16 cellular contexts compared by ENCODE assay signal in genomic region chr10:62072901-62073300, GRCh38.
DNase-seq lines count a peak whose midpoint lies in the region; ATAC-seq and TF ChIP-seq lines count a peak whose summit lies in the region.
"Had no signal": no experiment of that assay in that cellular context is flagged by ENCODE, and none has a peak within 500 bp of the region (broad histone marks: within the 10 kb centered on the region; RNA-seq: fewer than 3 reads in every experiment).

No MANE protein-coding gene starts in this region.

- no peak overlapping the region for H3K4me3 Mint-ChIP-seq in activated CD8-positive, alpha-beta T cell treated with anti-CD3 and anti-CD28 coated beads for 36 hours
- no peak overlapping the region for H3K4me3 Mint-ChIP-seq in activated CD8-positive, alpha-beta T cell treated with anti-CD3 and anti-CD28 coated beads, Interleukin-2, amount 10 ng/mL, durations not matched to agents 7 days and 5 days
- H3K4me3 Mint-ChIP-seq in T-helper 17 cell = peak overlapping the region; percentile 75
- H3K4me3 Mint-ChIP-seq in stimulated activated memory B cell treated with anti-CD40 and anti-IgM and Interleukin-4, amounts not matched to agents 10 μg/mL and 1 μg/mL and 100 μg/mL, for 72 hours = no peak overlapping the region
- H3K4me3 Mint-ChIP-seq in immature natural killer cell = no peak overlapping the region
- H3K4me3 Mint-ChIP-seq: GM23338 had no signal

- H3K27me3 Mint-ChIP-seq in activated CD8-positive, alpha-beta T cell treated with anti-CD3 and anti-CD28 coated beads for 36 hours = no peaks in the 10 kb centered on the region
- no peaks in the 10 kb centered on the region for H3K27me3 Mint-ChIP-seq in activated CD8-positive, alpha-beta T cell treated with anti-CD3 and anti-CD28 coated beads, Interleukin-2, amount 10 ng/mL, durations not matched to agents 7 days and 5 days (ENCODE audit: low read depth)
- no peaks in the 10 kb centered on the region for H3K27me3 Mint-ChIP-seq in T-helper 17 cell
- H3K27me3 Mint-ChIP-seq in stimulated activated memory B cell treated with anti-CD40 and anti-IgM and Interleukin-4, amounts not matched to agents 10 μg/mL and 1 μg/mL and 100 μg/mL, for 72 hours = no peaks in the 10 kb centered on the region
- peaks cover 0 to 2% (median 0%) of the 10 kb centered on the region in 3 donors for H3K27me3 Mint-ChIP-seq in immature natural killer cell (ENCODE audit: low read depth in 3 of 3)

- no peak for TF ChIP-seq CTCF in activated CD8-positive, alpha-beta T cell treated with anti-CD3 and anti-CD28 coated beads for 36 hours (IDR thresholded peaks at IDR 0.05)

- peaks cover 3% of the 10 kb centered on the region for H3K36me3 ChIP-seq in endocrine pancreas (ENCODE audit: control insufficient read depth, insufficient read depth, low read length)
- H3K36me3 ChIP-seq: neutrophil had no signal

- H3K9ac ChIP-seq in endocrine pancreas (ENCODE audit: control insufficient read depth, insufficient read depth, low read length) = no peak overlapping the region

- peaks cover 13% of the 10 kb centered on the region for H3K4me1 ChIP-seq in endocrine pancreas (ENCODE audit: control insufficient read depth, insufficient read depth, low read length)

- H3K36me3 Mint-ChIP-seq in activated CD8-positive, alpha-beta T cell treated with anti-CD3 and anti-CD28 coated beads for 36 hours (ENCODE audit: low read depth) = peaks cover 78% of the 10 kb centered on the region
- peaks cover 80% of the 10 kb centered on the region for H3K36me3 Mint-ChIP-seq in activated CD8-positive, alpha-beta T cell treated with anti-CD3 and anti-CD28 coated beads, Interleukin-2, amount 10 ng/mL, durations not matched to agents 7 days and 5 days (ENCODE audit: low read depth)
- H3K36me3 Mint-ChIP-seq in T-helper 17 cell (ENCODE audit: low read depth) (peaks cover 8% of the 10 kb centered on the region), immature natural killer cell (peaks cover 29 to 59% (median 38%) of the 10 kb centered on the region in 3 donors)
- H3K36me3 Mint-ChIP-seq in stimulated activated memory B cell treated with anti-CD40 and anti-IgM and Interleukin-4, amounts not matched to agents 10 μg/mL and 1 μg/mL and 100 μg/mL, for 72 hours = peaks cover 75% of the 10 kb centered on the region

- H3K9me3 Mint-ChIP-seq in activated CD8-positive, alpha-beta T cell treated with anti-CD3 and anti-CD28 coated beads for 36 hours = peaks cover 1% of the 10 kb centered on the region
- H3K9me3 Mint-ChIP-seq in activated CD8-positive, alpha-beta T cell treated with anti-CD3 and anti-CD28 coated beads, Interleukin-2, amount 10 ng/mL, durations not matched to agents 7 days and 5 days (ENCODE audit: insufficient read depth) = no peaks in the 10 kb centered on the region
- no peaks in the 10 kb centered on the region for H3K9me3 Mint-ChIP-seq in stimulated activated memory B cell treated with anti-CD40 and anti-IgM and Interleukin-4, amounts not matched to agents 10 μg/mL and 1 μg/mL and 100 μg/mL, for 72 hours
- H3K9me3 Mint-ChIP-seq in immature natural killer cell = no peaks in the 10 kb centered on the region
- H3K9me3 Mint-ChIP-seq: GM23338 had no signal

- intact Hi-C loops in activated CD8-positive, alpha-beta T cell treated with anti-CD3 and anti-CD28 coated beads for 36 hours (cut with micrococcal nuclease) = no loop called here

- ATAC-seq in activated CD8-positive, alpha-beta T cell treated with anti-CD3 and anti-CD28 coated beads for 36 hours = no peak
- no peak for ATAC-seq in activated CD8-positive, alpha-beta T cell treated with anti-CD3 and anti-CD28 coated beads, Interleukin-2, amount 10 ng/mL, durations not matched to agents 7 days and 5 days
- no peak for ATAC-seq in T-helper 17 cell
- no peak for ATAC-seq in stimulated activated memory B cell treated with anti-CD40 and anti-IgM and Interleukin-4, amounts not matched to agents 10 μg/mL and 1 μg/mL and 100 μg/mL, for 72 hours
- ATAC-seq: GM23338, lower lobe of right lung had no signal

- peaks cover 59% of the 10 kb centered on the region for H3K4me1 Mint-ChIP-seq in activated CD8-positive, alpha-beta T cell treated with anti-CD3 and anti-CD28 coated beads for 36 hours (ENCODE audit: low read depth)
- H3K4me1 Mint-ChIP-seq in activated CD8-positive, alpha-beta T cell treated with anti-CD3 and anti-CD28 coated beads, Interleukin-2, amount 10 ng/mL, durations not matched to agents 7 days and 5 days (ENCODE audit: low read depth) = peaks cover 67% of the 10 kb centered on the region
- H3K4me1 Mint-ChIP-seq in T-helper 17 cell (peaks cover 24% of the 10 kb centered on the region), immature natural killer cell (peaks cover 0 to 4% of the 10 kb centered on the region in 2 donors)
- H3K4me1 Mint-ChIP-seq in stimulated activated memory B cell treated with anti-CD40 and anti-IgM and Interleukin-4, amounts not matched to agents 10 μg/mL and 1 μg/mL and 100 μg/mL, for 72 hours = peaks cover 52% of the 10 kb centered on the region

- H3K4me3 ChIP-seq in endocrine pancreas (ENCODE audit: control insufficient read depth, insufficient read depth, low read length) = peak overlapping the region; percentile 4
- H3K4me3 ChIP-seq: GM23338, lower lobe of right lung had no signal

- peak overlapping the region; percentile 14 for H3K27ac Mint-ChIP-seq in activated CD8-positive, alpha-beta T cell treated with anti-CD3 and anti-CD28 coated beads for 36 hours
- no peak overlapping the region for H3K27ac Mint-ChIP-seq in activated CD8-positive, alpha-beta T cell treated with anti-CD3 and anti-CD28 coated beads, Interleukin-2, amount 10 ng/mL, durations not matched to agents 7 days and 5 days
- peak overlapping the region; percentile 88 for H3K27ac Mint-ChIP-seq in T-helper 17 cell
- peak overlapping the region; percentile 76 for H3K27ac Mint-ChIP-seq in stimulated activated memory B cell treated with anti-CD40 and anti-IgM and Interleukin-4, amounts not matched to agents 10 μg/mL and 1 μg/mL and 100 μg/mL, for 72 hours
- peak overlapping the region in 1 of 6 donors; percentile 9 for H3K27ac Mint-ChIP-seq in immature natural killer cell
- H3K27ac Mint-ChIP-seq: GM23338 had no signal

- CTCF ChIA-PET in activated CD8-positive, alpha-beta T cell treated with anti-CD3 and anti-CD28 coated beads for 36 hours (lab: Charles Lee) = interaction anchor here (1.2 to 2.3 kb wide), 3 partner anchors 9 to 172 kb away, joined by 4 to 5 read pairs (median 4); no protein-coding TSS in a partner anchor
- CTCF ChIA-PET in activated CD8-positive, alpha-beta T cell treated with anti-CD3 and anti-CD28 coated beads, Interleukin-2, amount 10 ng/mL, durations not matched to agents 7 days and 5 days (lab: Charles Lee) = interaction anchor here (1.9 kb wide), 1 partner anchor 34 kb away, joined by 6 read pairs; no protein-coding TSS in a partner anchor

- H3K9me3 ChIP-seq in T-helper 17 cell (ENCODE audit: control insufficient read depth, low read length, poor library complexity, severe bottlenecking) = no peaks in the 10 kb centered on the region
- no peaks in the 10 kb centered on the region for H3K9me3 ChIP-seq in endocrine pancreas (ENCODE audit: control insufficient read depth, low read length)
- H3K9me3 ChIP-seq: lower lobe of right lung, neutrophil had no signal

- POLR2A ChIA-PET in activated CD8-positive, alpha-beta T cell treated with anti-CD3 and anti-CD28 coated beads for 36 hours (lab: Charles Lee) = interaction anchor here (1.0 to 1.5 kb wide), 5 partner anchors 9 to 172 kb away, joined by 3 to 6 read pairs (median 5); no protein-coding TSS in a partner anchor
- POLR2A ChIA-PET in activated CD8-positive, alpha-beta T cell treated with anti-CD3 and anti-CD28 coated beads, Interleukin-2, amount 10 ng/mL, durations not matched to agents 7 days and 5 days (lab: Charles Lee) = no interaction called here

- DNase-seq in activated CD8-positive, alpha-beta T cell treated with anti-CD3 and anti-CD28 coated beads for 36 hours = no peak
- no peak for DNase-seq in activated CD8-positive, alpha-beta T cell treated with anti-CD3 and anti-CD28 coated beads, Interleukin-2, amount 10 ng/mL, durations not matched to agents 7 days and 5 days
- no peak for DNase-seq in T-helper 17 cell
- no peak for DNase-seq in UCSD-AML1 (lab: John Stamatoyannopoulos, UW; ENCODE audit: unreplicated experiment)
- DNase-seq in stimulated activated CD4-positive, alpha-beta T cell treated with anti-CD3 and anti-CD28 coated beads, Interleukin-4, amount 100 ng/mL, for 24 hours = no peak
- DNase-seq in immature natural killer cell = no peak
- DNase-seq: activated CD8-positive, alpha-beta memory T cell treated with anti-CD3 and anti-CD28 coated beads, Interleukin-2, amount 50 U/mL, for 4 hours; aorta; lower lobe of right lung; MV-4-11; Right ventricle myocardium superior; stimulated activated naive CD4-positive, alpha-beta T cell treated with Interleukin-2 at 50 U/mL for 16 hours had no signal

- no peaks in the 10 kb centered on the region for H3K27me3 ChIP-seq in endocrine pancreas (ENCODE audit: control insufficient read depth, insufficient read depth, low read length)
- H3K27me3 ChIP-seq: neutrophil had no signal
